Comparison of ENCODE assay signal across 1 cellular context in genomic region chr12:64528616-64529015, GRCh38.
TF ChIP-seq lines count a peak whose summit lies in the region.

No MANE protein-coding gene starts in this region.

TF ChIP-seq in IMR-90, 13 proteins besides CTCF, POLR2A, EP300 and RAD21 (continued from another document):
- no peak for TF ChIP-seq MXI1 (IDR thresholded peaks at IDR 0.05; ENCODE audit: borderline replicate concordance, low read depth, low read length)
- TF ChIP-seq, protein P1, sequence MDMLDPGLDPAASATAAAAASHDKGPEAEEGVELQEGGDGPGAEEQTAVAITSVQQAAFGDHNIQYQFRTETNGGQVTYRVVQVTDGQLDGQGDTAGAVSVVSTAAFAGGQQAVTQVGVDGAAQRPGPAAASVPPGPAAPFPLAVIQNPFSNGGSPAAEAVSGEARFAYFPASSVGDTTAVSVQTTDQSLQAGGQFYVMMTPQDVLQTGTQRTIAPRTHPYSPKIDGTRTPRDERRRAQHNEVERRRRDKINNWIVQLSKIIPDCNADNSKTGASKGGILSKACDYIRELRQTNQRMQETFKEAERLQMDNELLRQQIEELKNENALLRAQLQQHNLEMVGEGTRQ (IDR thresholded peaks at IDR 0.05; ENCODE audit: low read depth, low read length), result no peak
- TF ChIP-seq NFE2L2 (IDR thresholded peaks at IDR 0.05; ENCODE audit: low read depth, low read length), result no peak
- TF ChIP-seq MAFK (IDR thresholded peaks at IDR 0.05; ENCODE audit: low read depth, low read length), result no peak
- TF ChIP-seq, protein P2, sequence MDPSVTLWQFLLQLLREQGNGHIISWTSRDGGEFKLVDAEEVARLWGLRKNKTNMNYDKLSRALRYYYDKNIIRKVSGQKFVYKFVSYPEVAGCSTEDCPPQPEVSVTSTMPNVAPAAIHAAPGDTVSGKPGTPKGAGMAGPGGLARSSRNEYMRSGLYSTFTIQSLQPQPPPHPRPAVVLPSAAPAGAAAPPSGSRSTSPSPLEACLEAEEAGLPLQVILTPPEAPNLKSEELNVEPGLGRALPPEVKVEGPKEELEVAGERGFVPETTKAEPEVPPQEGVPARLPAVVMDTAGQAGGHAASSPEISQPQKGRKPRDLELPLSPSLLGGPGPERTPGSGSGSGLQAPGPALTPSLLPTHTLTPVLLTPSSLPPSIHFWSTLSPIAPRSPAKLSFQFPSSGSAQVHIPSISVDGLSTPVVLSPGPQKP (IDR thresholded peaks at IDR 0.05; ENCODE audit: borderline replicate concordance, low read depth, low read length), result no peak
